ENCODE assay signal across 18 cellular contexts in genomic region chr11:69971741-69972140, GRCh38.
"Had no signal": no experiment of that assay in that cellular context is flagged by ENCODE, and none has a peak within 500 bp of the region (broad histone marks: within the 10 kb centered on the region; RNA-seq: fewer than 3 reads in every experiment).

No MANE protein-coding gene starts in this region.

- H3K4me3 Mint-ChIP-seq: activated CD4-positive, alpha-beta T cell treated with anti-CD3 and anti-CD28 coated beads, Interleukin-2, amount 10 ng/mL, durations not matched to agents 7 days and 5 days; activated CD8-positive, alpha-beta memory T cell treated with anti-CD3 and anti-CD28 coated beads, Interleukin-2, amount 10 ng/mL, durations not matched to agents 7 days and 5 days; natural killer cell; WTC11 had no signal

- H3K27ac ChIP-seq: epithelial cell of prostate, neutrophil had no signal

- H3K36me3 Mint-ChIP-seq: activated CD8-positive, alpha-beta memory T cell treated with anti-CD3 and anti-CD28 coated beads, Interleukin-2, amount 10 ng/mL, durations not matched to agents 7 days and 5 days; natural killer cell; stimulated activated memory B cell treated with anti-CD40 and anti-IgM and Interleukin-4, amounts not matched to agents 10 μg/mL and 1 μg/mL and 100 μg/mL, for 72 hours; WTC11 had no signal

- H3K4me3 ChIP-seq: lung had no signal

- DNase-seq: activated CD8-positive, alpha-beta memory T cell treated with anti-CD3 and anti-CD28 coated beads, Interleukin-2, amount 10 ng/mL, durations not matched to agents 7 days and 5 days; activated naive CD4-positive, alpha-beta T cell treated with anti-CD3 and anti-CD28 coated beads, Interleukin-2, amount 50 U/mL, for 16 hours; activated T-cell treated with anti-CD3 and anti-CD28 coated beads, Interleukin-2, amount 50 U/mL, for 1 hour; foreskin melanocyte; kidney glomerular epithelial cell; natural killer cell; retina; stimulated activated CD4-positive, alpha-beta T cell treated with anti-CD3 and anti-CD28 coated beads, Interleukin-2, amount 100 ng/mL, for 48 hours; trophoblast cell had no signal

- H3K9me3 Mint-ChIP-seq: activated CD4-positive, alpha-beta T cell treated with anti-CD3 and anti-CD28 coated beads, Interleukin-2, amount 10 ng/mL, durations not matched to agents 7 days and 5 days; activated T-helper 2 cell treated with anti-CD3 and anti-CD28 coated beads, Interferon-gamma antibody, Interleukin-2, Interleukin-4, amounts not matched to agents 10 μg/mL and 5 μg/mL and 100 μg/mL, durations not matched to agents 14 hours and 24 hours and 36 hours; natural killer cell; stimulated activated memory B cell treated with anti-CD40 and anti-IgM and Interleukin-4, amounts not matched to agents 10 μg/mL and 1 μg/mL and 100 μg/mL, for 72 hours; WTC11 had no signal

- H3K36me3 ChIP-seq: neutrophil had no signal

- H3K27me3 Mint-ChIP-seq: activated CD4-positive, alpha-beta T cell treated with anti-CD3 and anti-CD28 coated beads, Interleukin-2, amount 10 ng/mL, durations not matched to agents 7 days and 5 days; activated CD8-positive, alpha-beta memory T cell treated with anti-CD3 and anti-CD28 coated beads, Interleukin-2, amount 10 ng/mL, durations not matched to agents 7 days and 5 days had no signal

- H3K27ac Mint-ChIP-seq: activated CD8-positive, alpha-beta memory T cell treated with anti-CD3 and anti-CD28 coated beads, Interleukin-2, amount 10 ng/mL, durations not matched to agents 7 days and 5 days; activated T-helper 2 cell treated with anti-CD3 and anti-CD28 coated beads, Interferon-gamma antibody, Interleukin-2, Interleukin-4, amounts not matched to agents 10 μg/mL and 5 μg/mL and 100 μg/mL, durations not matched to agents 14 hours and 24 hours and 36 hours; natural killer cell had no signal

- H3K9me3 ChIP-seq: neutrophil had no signal

- ATAC-seq: activated CD8-positive, alpha-beta memory T cell treated with anti-CD3 and anti-CD28 coated beads, Interleukin-2, amount 10 ng/mL, durations not matched to agents 7 days and 5 days; natural killer cell; WTC11 had no signal

- FAIRE-seq: astrocyte, TTC549 had no signal

- H3K4me1 Mint-ChIP-seq: natural killer cell had no signal
